In genomic region chr9:136353088-136353487, GRCh38 we compare ENCODE assay signal across 30 cellular contexts. TPM values are rescaled to one million over a fixed set of nuclear protein-coding genes. Genes with fewer than 3 reads are reported as not detected.
"Had no signal": no experiment of that assay in that cellular context is flagged by ENCODE, and none has a peak within 500 bp of the region (broad histone marks: within the 10 kb centered on the region; RNA-seq: fewer than 3 reads in every experiment).

No MANE protein-coding gene starts in this region.

- H3K27me3 Mint-ChIP-seq: activated CD4-positive, alpha-beta T cell treated with anti-CD3 and anti-CD28 coated beads for 36 hours; activated CD8-positive, alpha-beta memory T cell treated with anti-CD3 and anti-CD28 coated beads, Interleukin-2, amount 10 ng/mL, durations not matched to agents 7 days and 5 days; activated naive CD8-positive, alpha-beta T cell; progenitor cell of endocrine pancreas had no signal

- H3K27me3 ChIP-seq: colonic mucosa, gastroesophageal sphincter, neutrophil, ovary, tibial nerve had no signal

- H3K4me1 Mint-ChIP-seq: activated CD4-positive, alpha-beta T cell treated with anti-CD3 and anti-CD28 coated beads for 36 hours; activated CD8-positive, alpha-beta memory T cell treated with anti-CD3 and anti-CD28 coated beads, Interleukin-2, amount 10 ng/mL, durations not matched to agents 7 days and 5 days; immature natural killer cell; natural killer cell had no signal

- ATAC-seq: activated CD8-positive, alpha-beta T cell treated with anti-CD3 and anti-CD28 coated beads, Interleukin-2, amount 10 ng/mL, durations not matched to agents 7 days and 5 days; gastroesophageal sphincter; natural killer cell had no signal

- H3K27ac Mint-ChIP-seq: activated CD4-positive, alpha-beta T cell treated with anti-CD3 and anti-CD28 coated beads for 36 hours; activated CD8-positive, alpha-beta memory T cell treated with anti-CD3 and anti-CD28 coated beads, Interleukin-2, amount 10 ng/mL, durations not matched to agents 7 days and 5 days; activated CD8-positive, alpha-beta T cell treated with anti-CD3 and anti-CD28 coated beads, Interleukin-2, amount 10 ng/mL, durations not matched to agents 7 days and 5 days; activated naive CD8-positive, alpha-beta T cell; activated T-helper 2 cell treated with anti-CD3 and anti-CD28 coated beads, Interferon-gamma antibody, Interleukin-2, Interleukin-4, amounts not matched to agents 10 μg/mL and 5 μg/mL and 100 μg/mL, durations not matched to agents 14 hours and 24 hours and 36 hours; immature natural killer cell; natural killer cell; progenitor cell of endocrine pancreas had no signal

- DNase-seq: activated CD4-positive, alpha-beta T cell treated with anti-CD3 and anti-CD28 coated beads for 36 hours; activated CD4-positive, CD25-positive, alpha-beta regulatory T cell; activated CD8-positive, alpha-beta memory T cell treated with anti-CD3 and anti-CD28 coated beads, Interleukin-2, amount 10 ng/mL, durations not matched to agents 7 days and 5 days; activated CD8-positive, alpha-beta T cell treated with anti-CD3 and anti-CD28 coated beads, Interleukin-2, amount 10 ng/mL, durations not matched to agents 7 days and 5 days; activated T-cell treated with anti-CD3 and anti-CD28 coated beads, Interleukin-2, amount 50 U/mL, for 48 hours; cerebellar nuclear complex; colonic mucosa; effector memory CD4-positive, alpha-beta T cell; hypothalamus; immature natural killer cell; kidney; mesenchymal stem cell; natural killer cell; stimulated activated CD4-positive, alpha-beta T cell treated with anti-CD3 and anti-CD28 coated beads, Interleukin-1b, Interleukin-23, amount 100 ng/mL, for 48 hours; stimulated activated naive CD4-positive, alpha-beta T cell; T-helper 1 cell had no signal

- H3K4me3 ChIP-seq: colonic mucosa, gastroesophageal sphincter, lower lobe of right lung, ovary, smooth muscle cell, tibial nerve had no signal

- H3K4me1 ChIP-seq: colonic mucosa had no signal

- H3K4me2 ChIP-seq: smooth muscle cell had no signal

- H3K36me3 ChIP-seq: colonic mucosa, neutrophil, ovary had no signal

- H3K9me3 Mint-ChIP-seq: activated T-helper 2 cell treated with anti-CD3 and anti-CD28 coated beads, Interferon-gamma antibody, Interleukin-2, Interleukin-4, amounts not matched to agents 10 μg/mL and 5 μg/mL and 100 μg/mL, durations not matched to agents 14 hours and 24 hours and 36 hours; immature natural killer cell; natural killer cell had no signal

- H3K9me3 ChIP-seq: colonic mucosa, gastroesophageal sphincter, lower lobe of right lung, neutrophil, ovary, tibial nerve had no signal

- H3K4me3 Mint-ChIP-seq: activated CD4-positive, alpha-beta T cell treated with anti-CD3 and anti-CD28 coated beads for 36 hours; activated CD8-positive, alpha-beta memory T cell treated with anti-CD3 and anti-CD28 coated beads, Interleukin-2, amount 10 ng/mL, durations not matched to agents 7 days and 5 days; activated CD8-positive, alpha-beta T cell treated with anti-CD3 and anti-CD28 coated beads, Interleukin-2, amount 10 ng/mL, durations not matched to agents 7 days and 5 days; activated naive CD8-positive, alpha-beta T cell; immature natural killer cell; natural killer cell had no signal

- H3K27ac ChIP-seq: colonic mucosa, neutrophil had no signal

- H3K36me3 Mint-ChIP-seq: activated CD8-positive, alpha-beta memory T cell treated with anti-CD3 and anti-CD28 coated beads, Interleukin-2, amount 10 ng/mL, durations not matched to agents 7 days and 5 days; activated naive CD8-positive, alpha-beta T cell; immature natural killer cell; natural killer cell had no signal

RNA-seq across cellular contexts. Expression of gene CCDC187, which starts 49.2 kb away (rescaled TPM):
- total RNA-seq: activated CD8-positive, alpha-beta memory T cell treated with anti-CD3 and anti-CD28 coated beads, Interleukin-2, amount 10 ng/mL, durations not matched to agents 7 days and 5 days; activated CD8-positive, alpha-beta T cell treated with anti-CD3 and anti-CD28 coated beads, Interleukin-2, amount 10 ng/mL, durations not matched to agents 7 days and 5 days; activated T-helper 2 cell treated with anti-CD3 and anti-CD28 coated beads, Interferon-gamma antibody, Interleukin-2, Interleukin-4, amounts not matched to agents 10 μg/mL and 5 μg/mL and 100 μg/mL, durations not matched to agents 14 hours and 24 hours and 36 hours; bronchial epithelial cell; dermis microvascular lymphatic vessel endothelial cell; fibroblast of lung; gastroesophageal sphincter; renal cortical epithelial cell; smooth muscle cell had no signal
- polyA plus RNA-seq: esophagus, fibroblast of lung, immature natural killer cell had no signal
